ENCODE assay signal across 16 cellular contexts in genomic region chr20:53905019-53905847, GRCh38.
DNase-seq lines count a peak whose midpoint lies in the region; ATAC-seq, FAIRE-seq and TF ChIP-seq lines count a peak whose summit lies in the region.
"Had no signal": no experiment of that assay in that cellular context is flagged by ENCODE, and none has a peak within 500 bp of the region (broad histone marks: within the 10 kb centered on the region; RNA-seq: fewer than 3 reads in every experiment).

No MANE protein-coding gene starts in this region.

- no peak for FAIRE-seq in GM12878 (lab: Jason Lieb, UNC)

- H3K27ac Mint-ChIP-seq in CD14-positive monocyte: peak overlapping the region; percentile 98 to 100 (median 100)
- H3K27ac Mint-ChIP-seq: T-cell had no signal

- H4K20me1 ChIP-seq in GM12878 (ENCODE audit: control insufficient read depth, insufficient read depth): no peaks in the 10 kb centered on the region

- peak overlapping the region; percentile 72 for H3K27ac ChIP-seq in GM12878 (ENCODE audit: control insufficient read depth, insufficient read depth)
- H3K27ac ChIP-seq in gastrocnemius medialis: no peak overlapping the region
- H3K27ac ChIP-seq: KMS-11, suprapubic skin had no signal

- no peak overlapping the region for H3K4me3 Mint-ChIP-seq in CD14-positive monocyte
- H3K4me3 Mint-ChIP-seq: T-cell had no signal

- RAD21 ChIA-PET in GM12878 (lab: Charles Lee; ENCODE audit: unreplicated experiment): interaction anchor here (1.0 to 6.9 kb wide), 8 partner anchors 10 to 326 kb away, joined by 3 to 59 read pairs (median 10); no protein-coding TSS in a partner anchor

- SMC1A ChIA-PET in GM12878 (lab: Charles Lee; ENCODE audit: uncharacterized antibody, unreplicated experiment): interaction anchor here (1.3 to 13.3 kb wide), 14 partner anchors 10 to 199 kb away, joined by 3 to 117 read pairs (median 10); no protein-coding TSS in a partner anchor

- whole genome bisulfite sequencing in GM12878 (ENCODE audit: insufficient coverage, insufficient replicate concordance, low lambda C conversion rate, missing lambda C conversion rate): 44% methylated on average over 13 of the region's 13 CpGs

- peaks cover 5% of the 10 kb centered on the region for H3K79me2 ChIP-seq in GM12878 (ENCODE audit: control insufficient read depth, insufficient read depth, low read length)

- H3K36me3 ChIP-seq in GM12878 (ENCODE audit: control insufficient read depth in 2 of 2, insufficient read depth in 2 of 2, low read length in 1 of 2): no peaks in the 10 kb centered on the region
- no peaks in the 10 kb centered on the region for H3K36me3 ChIP-seq in gastrocnemius medialis
- H3K36me3 ChIP-seq: suprapubic skin had no signal

- peaks cover 0 to 5% (median 0%) of the 10 kb centered on the region in 3 donors for H3K27me3 Mint-ChIP-seq in CD14-positive monocyte (ENCODE audit: low read depth in 3 of 3)
- H3K27me3 Mint-ChIP-seq: T-cell had no signal

- TF ChIP-seq EP300 in GM12878 (IDR thresholded peaks at IDR 0.05; ENCODE audit: borderline replicate concordance in 1 of 2, control insufficient read depth in 1 of 2, low read depth in 2 of 2, low read length in 2 of 2): peak in 1 of 2 experiments; percentile 50; a peak in 1 of 4 replicates

- no peak for DNase-seq in CD14-positive monocyte (ENCODE audit: low spot score)
- no peak for DNase-seq in GM12878 (ENCODE audit: low read depth, low spot score)
- no peak for DNase-seq in gastrocnemius medialis
- no peak for DNase-seq in hypothalamus (lab: John Stamatoyannopoulos, UW)
- DNase-seq in EL: no peak
- DNase-seq in NCI-H1048 (lab: John Stamatoyannopoulos, UW): no peak
- DNase-seq: activated T-cell treated with anti-CD3 and anti-CD28 coated beads for 4 hours, DMS53, glutamatergic neuron, islet precursor cell, midbrain, T-cell had no signal

- peaks cover 0 to 3% (median 0%) of the 10 kb centered on the region in 7 donors for H3K9me3 Mint-ChIP-seq in CD14-positive monocyte
- H3K9me3 Mint-ChIP-seq: T-cell had no signal

- in situ Hi-C loops in GM12878 (cut with MboI): no loop called here
- in situ Hi-C loops in gastrocnemius medialis (cut with MboI; ENCODE audit: low sequenced_read_pairs in 4 of 4): no loop called here

- H3K27me3 ChIP-seq in GM12878 (replicated peaks in 1 of 2; ENCODE audit: control insufficient read depth in 2 of 2, insufficient read depth in 2 of 2, low read length in 1 of 2) (no peaks in the 10 kb centered on the region), gastrocnemius medialis (no peaks in the 10 kb centered on the region)
- H3K27me3 ChIP-seq: suprapubic skin had no signal

- H3K36me3 Mint-ChIP-seq in CD14-positive monocyte: peaks cover 2 to 3% of the 10 kb centered on the region in 2 donors
- H3K36me3 Mint-ChIP-seq: T-cell had no signal

- intact Hi-C loops in CD14-positive monocyte (cut with micrococcal nuclease) (loop anchor here in 1 of 2 donors (5.0 kb wide), 1 partner anchor 37 kb away; no protein-coding TSS in a partner anchor), GM12878 (cut with micrococcal nuclease; ENCODE audit: unreplicated experiment) (loop anchor here (5.0 kb wide), 1 partner anchor 37 kb away; no protein-coding TSS in a partner anchor), gastrocnemius medialis (cut with DNase I; ENCODE audit: low total_unique reads) (no loop called here)

- H3K4me3 ChIP-seq in GM12878 (0 out of 2 replicates have a peak overlapping the region, but pooled peaks have one; percentile 15), gastrocnemius medialis (no peak overlapping the region)
- H3K4me3 ChIP-seq: suprapubic skin had no signal

- TF ChIP-seq POLR2A in GM12878 (IDR thresholded peaks at IDR 0.05; ENCODE audit: low read depth, low read length): no peak
- no peak for TF ChIP-seq POLR2A in gastrocnemius medialis (IDR thresholded peaks at IDR 0.05)

- peak overlapping the region; percentile 44 for H3K4me2 ChIP-seq in GM12878 (ENCODE audit: control insufficient read depth, insufficient read depth)
- H3K4me2 ChIP-seq: KMS-11 had no signal

- POLR2A ChIA-PET in GM12878 (lab: Charles Lee): interaction anchor here (0.5 to 4.3 kb wide), 5 partner anchors 9 to 511 kb away, joined by 3 to 24 read pairs (median 5); no protein-coding TSS in a partner anchor

- ATAC-seq in GM19397 (IDR thresholded peaks at IDR 0.05; ENCODE audit: unreplicated experiment) (peak; percentile 43), HG03196 (IDR thresholded peaks at IDR 0.05; ENCODE audit: unreplicated experiment) (peak; percentile 32), GM12878 (peak; percentile 51), gastrocnemius medialis (no peak)
- ATAC-seq: T-cell had no signal

- no peak for TF ChIP-seq RAD21 in GM12878 (IDR thresholded peaks at IDR 0.05; ENCODE audit: insufficient read depth, low read depth, low read length)

- CTCF ChIA-PET in GM12878 (lab: Yijun Ruan, JAX): interaction anchor here (1.3 to 3.7 kb wide), 3 partner anchors 11 kb away, joined by 3 to 19 read pairs (median 7); no protein-coding TSS in a partner anchor

- BruUV-seq in GM12878 (replicated peaks; lab: Mats Ljungman, UMichigan): TSS peak; percentile 91

- peaks cover 79% of the 10 kb centered on the region for H3K4me1 Mint-ChIP-seq in CD14-positive monocyte

- peak overlapping the region; percentile 22 for H2AFZ ChIP-seq in GM12878 (ENCODE audit: control insufficient read depth, low read depth, low read length)

- H3K9ac ChIP-seq in GM12878 (ENCODE audit: control insufficient read depth, insufficient read depth, low read length): peak overlapping the region; percentile 38; the same call in 1 of the 2 replicates
- H3K9ac ChIP-seq: KMS-11 had no signal

- H3K9me3 ChIP-seq in GM12878 (replicated peaks; ENCODE audit: control insufficient read depth, insufficient read depth, low read length): no peaks in the 10 kb centered on the region
- H3K9me3 ChIP-seq in gastrocnemius medialis: no peaks in the 10 kb centered on the region
- H3K9me3 ChIP-seq: suprapubic skin had no signal

- no peak for TF ChIP-seq CTCF in CD14-positive monocyte (IDR thresholded peaks at IDR 0.05)
- TF ChIP-seq CTCF in GM12878 (IDR thresholded peaks at IDR 0.05 in 2 of 3, conservative IDR thresholded peaks at IDR 0.05 in 1 of 3; ENCODE audit: control insufficient read depth in 2 of 3, extremely low read depth in 1 of 3, insufficient read depth in 1 of 3, low read depth in 3 of 3, low read length in 3 of 3): no peak
- TF ChIP-seq CTCF in gastrocnemius medialis (IDR thresholded peaks at IDR 0.05 in 4 of 5, conservative IDR thresholded peaks at IDR 0.05 in 1 of 5): no peak

- H3K4me1 ChIP-seq in GM12878 (ENCODE audit: control insufficient read depth, insufficient read depth, low read length) (peaks cover 43% of the 10 kb centered on the region), gastrocnemius medialis (peaks cover 6 to 9% of the 10 kb centered on the region in 2 donors)

TF ChIP-seq in GM12878, 131 proteins besides CTCF, POLR2A, EP300 and RAD21 (continues in another document):
- TF ChIP-seq SRF (IDR thresholded peaks at IDR 0.05; ENCODE audit: low read depth in 2 of 2, low read length in 2 of 2) (no peak), MTA2 (IDR thresholded peaks at IDR 0.05; ENCODE audit: low read depth) (peak; percentile 67; the same call in 1 of the 2 replicates), SMC3 (IDR thresholded peaks at IDR 0.05; ENCODE audit: borderline replicate concordance, low read length) (no peak; the same call in 1 of the 2 replicates), CBX5 (IDR thresholded peaks at IDR 0.05; ENCODE audit: low read depth) (no peak), SMAD1 (IDR thresholded peaks at IDR 0.05; ENCODE audit: low read depth, partially characterized antibody) (peak; percentile 44), SREBF1 (IDR thresholded peaks at IDR 0.05; ENCODE audit: low read length) (no peak), NR2C2 (IDR thresholded peaks at IDR 0.05; ENCODE audit: borderline replicate concordance, control insufficient read depth, insufficient read length, low read depth) (no peak), SMARCA5 (IDR thresholded peaks at IDR 0.05) (no peak), YY1 (IDR thresholded peaks at IDR 0.05; ENCODE audit: low read depth, low read length) (no peak), RELA (IDR thresholded peaks at IDR 0.05; ENCODE audit: borderline replicate concordance, partially characterized antibody) (no peak)
- TF ChIP-seq, protein P1, sequence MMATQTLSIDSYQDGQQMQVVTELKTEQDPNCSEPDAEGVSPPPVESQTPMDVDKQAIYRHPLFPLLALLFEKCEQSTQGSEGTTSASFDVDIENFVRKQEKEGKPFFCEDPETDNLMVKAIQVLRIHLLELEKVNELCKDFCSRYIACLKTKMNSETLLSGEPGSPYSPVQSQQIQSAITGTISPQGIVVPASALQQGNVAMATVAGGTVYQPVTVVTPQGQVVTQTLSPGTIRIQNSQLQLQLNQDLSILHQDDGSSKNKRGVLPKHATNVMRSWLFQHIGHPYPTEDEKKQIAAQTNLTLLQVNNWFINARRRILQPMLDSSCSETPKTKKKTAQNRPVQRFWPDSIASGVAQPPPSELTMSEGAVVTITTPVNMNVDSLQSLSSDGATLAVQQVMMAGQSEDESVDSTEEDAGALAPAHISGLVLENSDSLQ (IDR thresholded peaks at IDR 0.05): no peak
- TF ChIP-seq, protein P2, sequence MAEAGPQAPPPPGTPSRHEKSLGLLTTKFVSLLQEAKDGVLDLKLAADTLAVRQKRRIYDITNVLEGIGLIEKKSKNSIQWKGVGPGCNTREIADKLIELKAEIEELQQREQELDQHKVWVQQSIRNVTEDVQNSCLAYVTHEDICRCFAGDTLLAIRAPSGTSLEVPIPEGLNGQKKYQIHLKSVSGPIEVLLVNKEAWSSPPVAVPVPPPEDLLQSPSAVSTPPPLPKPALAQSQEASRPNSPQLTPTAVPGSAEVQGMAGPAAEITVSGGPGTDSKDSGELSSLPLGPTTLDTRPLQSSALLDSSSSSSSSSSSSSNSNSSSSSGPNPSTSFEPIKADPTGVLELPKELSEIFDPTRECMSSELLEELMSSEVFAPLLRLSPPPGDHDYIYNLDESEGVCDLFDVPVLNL (IDR thresholded peaks at IDR 0.05; ENCODE audit: low read depth, low read length): no peak

Comparison
In these comparisons a context has a peak if more than half of its experiments do, and no peak if none do; other contexts are left out.
1. ATAC-seq: peak in GM19397 (single experiment), HG03196 (single experiment) and GM12878 (single experiment); none in gastrocnemius medialis (0 of 2).